In the genomic region with DNA sequence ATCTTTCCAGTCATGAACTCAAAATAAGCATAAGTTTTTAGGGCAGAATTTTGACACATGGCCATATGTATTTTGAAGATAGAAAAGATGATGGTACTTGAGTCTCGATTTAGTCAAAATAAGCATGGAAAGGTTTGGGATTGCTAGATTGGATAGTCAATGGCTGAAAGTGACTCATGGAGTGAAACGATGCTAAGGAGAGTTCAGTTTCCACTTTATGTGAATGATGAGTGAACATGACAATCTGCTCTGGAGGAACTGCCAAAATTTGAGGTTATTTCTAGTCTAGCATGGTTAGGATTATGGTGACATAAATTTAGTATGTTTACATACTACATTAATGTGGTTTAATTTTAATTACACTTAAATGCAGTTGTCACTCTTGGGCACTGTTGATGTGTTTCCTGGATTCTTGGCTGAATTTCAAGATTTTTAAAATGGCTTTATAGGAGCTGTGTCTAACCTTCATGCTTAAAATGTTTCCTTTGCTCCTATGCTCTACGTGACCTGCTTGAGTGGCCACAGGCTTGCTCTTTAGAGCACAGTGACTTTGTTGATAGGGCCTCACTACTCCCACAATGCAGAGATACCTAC, we compare ENCODE assay signal across 9 cellular contexts. TPM values are rescaled to one million over a fixed set of nuclear protein-coding genes. Genes with fewer than 3 reads are reported as not detected.
DNase-seq lines count a peak whose midpoint lies in the region; ATAC-seq, FAIRE-seq and TF ChIP-seq lines count a peak whose summit lies in the region.
"Had no signal": no experiment of that assay in that cellular context is flagged by ENCODE, and none has a peak within 500 bp of the region (broad histone marks: within the 10 kb centered on the region; RNA-seq: fewer than 3 reads in every experiment).

No MANE protein-coding gene starts in this region.

- H3K4me1 Mint-ChIP-seq in glutamatergic neuron (ENCODE audit: low read depth, unreplicated experiment) = no peaks in the 10 kb centered on the region

- no peak overlapping the region for H3K27ac ChIP-seq in A549
- peak overlapping the region in 1 of 5 donors; percentile 34 for H3K27ac ChIP-seq in stomach

- no peaks in the 10 kb centered on the region for H3K27me3 ChIP-seq in stomach

- TF ChIP-seq POLR2A in A549 (IDR thresholded peaks at IDR 0.05; ENCODE audit: low read length) = no peak
- TF ChIP-seq POLR2A in stomach (IDR thresholded peaks at IDR 0.05) = no peak

- ATAC-seq in A549 = peak; percentile 22 to 52
- ATAC-seq in HG03097 (IDR thresholded peaks at IDR 0.05; ENCODE audit: low FRiP score, unreplicated experiment) = no peak

- no peaks in the 10 kb centered on the region for H3K36me3 Mint-ChIP-seq in glutamatergic neuron (ENCODE audit: unreplicated experiment)

- H3K4me1 ChIP-seq in A549 (peaks cover 56% of the 10 kb centered on the region), stomach (peaks cover 0 to 9% (median 2%) of the 10 kb centered on the region in 4 donors)

- peaks cover 2% of the 10 kb centered on the region for H3K9me3 Mint-ChIP-seq in glutamatergic neuron (ENCODE audit: unreplicated experiment)

- H3K27me3 Mint-ChIP-seq in glutamatergic neuron (ENCODE audit: unreplicated experiment) = no peaks in the 10 kb centered on the region

- no peaks in the 10 kb centered on the region for H3K9me3 ChIP-seq in A549
- H3K9me3 ChIP-seq in stomach = no peaks in the 10 kb centered on the region

- TF ChIP-seq EP300 in A549 (IDR thresholded peaks at IDR 0.05) = no peak
- TF ChIP-seq EP300 in stomach (IDR thresholded peaks at IDR 0.05) = no peak

- intact Hi-C loops in stomach (cut with DNase I; ENCODE audit: low total_unique reads) = no loop called here

- POLR2A ChIA-PET in A549 (lab: Yijun Ruan, JAX) = interaction anchor here (1.1 kb wide), 1 partner anchor 17 kb away, joined by 3 read pairs; a partner anchor contains a TSS

- peak overlapping the region; percentile 55 for H3K27ac Mint-ChIP-seq in glutamatergic neuron (ENCODE audit: unreplicated experiment)

- CTCF ChIA-PET in A549 (lab: Yijun Ruan, JAX) = no interaction called here

- no peak overlapping the region for H3K4me2 ChIP-seq in A549

- H3K4me3 Mint-ChIP-seq in glutamatergic neuron (ENCODE audit: unreplicated experiment) = no peak overlapping the region

- DNase-seq in A549 (ENCODE audit: low read depth in 1 of 2, low spot score in 1 of 2) (peak in 1 of 2 experiments; percentile 19), EH (ENCODE audit: low read depth) (peak; percentile 63), SW480 (ENCODE audit: low spot score) (peak; percentile 34), glutamatergic neuron (no peak), retina (no peak), stomach (no peak), ureter (ENCODE audit: low spot score) (no peak)
- DNase-seq: DMS79 had no signal

- no peak for TF ChIP-seq RAD21 in A549 (conservative IDR thresholded peaks at IDR 0.05 in 1 of 2, IDR thresholded peaks at IDR 0.05 in 1 of 2)

- peak; percentile 95 for FAIRE-seq in A549 (lab: Jason Lieb, UNC)

- peaks cover 14 to 52% (median 41%) of the 10 kb centered on the region in 4 donors for H3K36me3 ChIP-seq in stomach

- H3K4me3 ChIP-seq in A549 (no peak overlapping the region), stomach (no peak overlapping the region)

- no peak for TF ChIP-seq CTCF in A549 (IDR thresholded peaks at IDR 0.05)
- TF ChIP-seq CTCF in glutamatergic neuron (IDR thresholded peaks at IDR 0.05; ENCODE audit: partially characterized antibody, unreplicated experiment) = no peak
- TF ChIP-seq CTCF in stomach (IDR thresholded peaks at IDR 0.05) = no peak

- WGBS in A549 (ENCODE audit: missing lambda C conversion rate) = 58% methylated on average over 3 of the region's 3 CpGs
- 44 to 77% (median 57%) methylated on average over 3 of the region's 3 CpGs for WGBS in stomach, 5 donors

TF ChIP-seq in A549, 52 proteins besides CTCF, POLR2A, EP300 and RAD21 (continues in another document):
- no peak for TF ChIP-seq KDM5A (IDR thresholded peaks at IDR 0.05)
- TF ChIP-seq TP53 (CRISPR knock-in tag; IDR thresholded peaks at IDR 0.05) = no peak; the same call in none of the 2 replicates
- TF ChIP-seq RFX5 (IDR thresholded peaks at IDR 0.05) = no peak
- peak; percentile 94 for TF ChIP-seq FOSB (CRISPR knock-in tag; IDR thresholded peaks at IDR 0.05)
- no peak for TF ChIP-seq GATA3 (IDR thresholded peaks at IDR 0.05; ENCODE audit: borderline replicate concordance)
- peak; percentile 78 for TF ChIP-seq RARB (CRISPR knock-in tag; IDR thresholded peaks at IDR 0.05)
- no peak for TF ChIP-seq NR3C1 (IDR thresholded peaks at IDR 0.05)
- TF ChIP-seq ZFP36 (IDR thresholded peaks at IDR 0.05; ENCODE audit: borderline replicate concordance, partially characterized antibody) = no peak
- no peak for TF ChIP-seq KDM1A (IDR thresholded peaks at IDR 0.05; ENCODE audit: low read depth)
- TF ChIP-seq, protein P1, sequence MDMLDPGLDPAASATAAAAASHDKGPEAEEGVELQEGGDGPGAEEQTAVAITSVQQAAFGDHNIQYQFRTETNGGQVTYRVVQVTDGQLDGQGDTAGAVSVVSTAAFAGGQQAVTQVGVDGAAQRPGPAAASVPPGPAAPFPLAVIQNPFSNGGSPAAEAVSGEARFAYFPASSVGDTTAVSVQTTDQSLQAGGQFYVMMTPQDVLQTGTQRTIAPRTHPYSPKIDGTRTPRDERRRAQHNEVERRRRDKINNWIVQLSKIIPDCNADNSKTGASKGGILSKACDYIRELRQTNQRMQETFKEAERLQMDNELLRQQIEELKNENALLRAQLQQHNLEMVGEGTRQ (IDR thresholded peaks at IDR 0.05) = no peak
- TF ChIP-seq, protein P2, sequence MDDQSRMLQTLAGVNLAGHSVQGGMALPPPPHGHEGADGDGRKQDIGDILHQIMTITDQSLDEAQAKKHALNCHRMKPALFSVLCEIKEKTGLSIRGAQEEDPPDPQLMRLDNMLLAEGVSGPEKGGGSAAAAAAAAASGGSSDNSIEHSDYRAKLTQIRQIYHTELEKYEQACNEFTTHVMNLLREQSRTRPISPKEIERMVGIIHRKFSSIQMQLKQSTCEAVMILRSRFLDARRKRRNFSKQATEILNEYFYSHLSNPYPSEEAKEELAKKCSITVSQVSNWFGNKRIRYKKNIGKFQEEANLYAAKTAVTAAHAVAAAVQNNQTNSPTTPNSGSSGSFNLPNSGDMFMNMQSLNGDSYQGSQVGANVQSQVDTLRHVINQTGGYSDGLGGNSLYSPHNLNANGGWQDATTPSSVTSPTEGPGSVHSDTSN (IDR thresholded peaks at IDR 0.05) = no peak
- peak; percentile 58; the same call in 1 of the 2 replicates for TF ChIP-seq POLR2AphosphoS2 (conservative IDR thresholded peaks at IDR 0.05; ENCODE audit: low read length)
- no peak for TF ChIP-seq JUNB (IDR thresholded peaks at IDR 0.05)
- TF ChIP-seq JUN (IDR thresholded peaks at IDR 0.05) = peak in 1 of 2 experiments; percentile 48; a peak in 1 of 5 replicates
- TF ChIP-seq, protein P3, sequence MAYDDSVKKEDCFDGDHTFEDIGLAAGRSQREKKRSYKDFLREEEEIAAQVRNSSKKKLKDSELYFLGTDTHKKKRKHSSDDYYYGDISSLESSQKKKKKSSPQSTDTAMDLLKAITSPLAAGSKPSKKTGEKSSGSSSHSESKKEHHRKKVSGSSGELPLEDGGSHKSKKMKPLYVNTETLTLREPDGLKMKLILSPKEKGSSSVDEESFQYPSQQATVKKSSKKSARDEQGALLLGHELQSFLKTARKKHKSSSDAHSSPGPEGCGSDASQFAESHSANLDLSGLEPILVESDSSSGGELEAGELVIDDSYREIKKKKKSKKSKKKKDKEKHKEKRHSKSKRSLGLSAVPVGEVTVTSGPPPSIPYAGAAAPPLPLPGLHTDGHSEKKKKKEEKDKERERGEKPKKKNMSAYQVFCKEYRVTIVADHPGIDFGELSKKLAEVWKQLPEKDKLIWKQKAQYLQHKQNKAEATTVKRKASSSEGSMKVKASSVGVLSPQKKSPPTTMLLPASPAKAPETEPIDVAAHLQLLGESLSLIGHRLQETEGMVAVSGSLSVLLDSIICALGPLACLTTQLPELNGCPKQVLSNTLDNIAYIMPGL (CRISPR knock-in tag; IDR thresholded peaks at IDR 0.05; ENCODE audit: borderline replicate concordance) = peak; percentile 63; the same call in 1 of the 2 replicates
- no peak for TF ChIP-seq CBX2 (IDR thresholded peaks at IDR 0.05; ENCODE audit: borderline replicate concordance, low read depth)
- TF ChIP-seq, protein P4, sequence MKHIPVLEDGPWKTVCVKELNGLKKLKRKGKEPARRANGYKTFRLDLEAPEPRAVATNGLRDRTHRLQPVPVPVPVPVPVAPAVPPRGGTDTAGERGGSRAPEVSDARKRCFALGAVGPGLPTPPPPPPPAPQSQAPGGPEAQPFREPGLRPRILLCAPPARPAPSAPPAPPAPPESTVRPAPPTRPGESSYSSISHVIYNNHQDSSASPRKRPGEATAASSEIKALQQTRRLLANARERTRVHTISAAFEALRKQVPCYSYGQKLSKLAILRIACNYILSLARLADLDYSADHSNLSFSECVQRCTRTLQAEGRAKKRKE (CRISPR knock-in tag; IDR thresholded peaks at IDR 0.05; ENCODE audit: low read depth) = peak; percentile 28; the same call in 1 of the 2 replicates
- peak; percentile 33 for TF ChIP-seq HOXB5 (CRISPR knock-in tag; IDR thresholded peaks at IDR 0.05)
- peak; percentile 30 for TF ChIP-seq CHD2 (IDR thresholded peaks at IDR 0.05; ENCODE audit: low read length, partially characterized antibody)
- no peak for TF ChIP-seq FOSL2 (IDR thresholded peaks at IDR 0.05)
- peak; percentile 46; the same call in 1 of the 2 replicates for TF ChIP-seq FOSL2 (CRISPR knock-in tag; IDR thresholded peaks at IDR 0.05)
- peak; percentile 97 for TF ChIP-seq HOXA7 (CRISPR knock-in tag; IDR thresholded peaks at IDR 0.05)

RNA-seq across cellular contexts. Expression of a gene that starts 17.1 kb away (rescaled TPM):
- polyA plus RNA-seq in A549 (2011; rRNA removed) (187 and 216 TPM in 2 replicates), A549 (2017; fragmentation: RNase III; extraction: RNeasy Plus Mini Kit Qiagen cat#74134 plus additional on column Dnase treatment) (341 to 390 TPM (median 371 TPM) in 3 replicates), stomach (10 to 100 TPM; 38.3 to 86.9 (median 61.8) TPM)
- 32.5 and 46.8 TPM in 2 replicates for polyA plus RNA-seq in A549 (2012; cell fraction: cytosol; rRNA removed)
- 36.6 and 60.0 TPM in 2 replicates for polyA plus RNA-seq in A549 (2012; cell fraction: nucleus; rRNA removed)
- 205 and 251 TPM in 2 replicates for polyA minus RNA-seq in A549 (2011; rRNA and poly(A)+ RNA removed)
- total RNA-seq in glutamatergic neuron (ENCODE audit: unreplicated experiment) (208 TPM), stomach (100 to 1,000 TPM in 4 of 5 donors, 10 to 100 TPM in 1; 74.7 to 434 (median 142) TPM), ureter (247 TPM)

Comparison
In these comparisons a context has a peak if more than half of its experiments do, and no peak if none do; other contexts are left out.
1. DNase-seq: peak in EH (single experiment) and SW480 (single experiment); none in glutamatergic neuron (single experiment), retina (single experiment), stomach (single experiment) and ureter (single experiment).